In genomic region chr15:63041982-63042878, GRCh38 we compare ENCODE assay signal across 8 cellular contexts. TPM values are rescaled to one million over a fixed set of nuclear protein-coding genes. Genes with fewer than 3 reads are reported as not detected.
DNase-seq lines count a peak whose midpoint lies in the region; ATAC-seq and TF ChIP-seq lines count a peak whose summit lies in the region.

Gene TPM1, plus strand, starts transcription at chr15:63042747. Its CDS starts 83 bp downstream, at chr15:63042830.

- DNase-seq in ELF-1 (ENCODE audit: low read depth, low spot score) = peak; percentile 92
- DNase-seq in NCI-H1105 (lab: John Stamatoyannopoulos, UW) = peak; percentile 65
- peak; percentile 93 for DNase-seq in adipocyte (ENCODE audit: low read depth)
- peak; percentile 95 to 96 for DNase-seq in cardiac muscle cell (ENCODE audit: low read depth in 1 of 2, low spot score in 1 of 2)
- DNase-seq in osteoblast (ENCODE audit: insufficient read length, low spot score, missing footprints) = peak; percentile 98

- no peak for ATAC-seq in GM19328 (IDR thresholded peaks at IDR 0.05; ENCODE audit: unreplicated experiment)
- ATAC-seq in HG03135 (IDR thresholded peaks at IDR 0.05; ENCODE audit: unreplicated experiment) = no peak
- ATAC-seq in GM18867 (IDR thresholded peaks at IDR 0.05; ENCODE audit: unreplicated experiment) = no peak

- H3K27ac ChIP-seq in cardiac muscle cell (peak within 1 kb of the TSS; percentile 100), osteoblast (ENCODE audit: low read depth, low read length) (peak within 1 kb of the TSS; percentile 91)

- no peaks in the 10 kb centered on the region for H3K9me3 ChIP-seq in adipocyte (ENCODE audit: control insufficient read depth, low read length)
- no peaks in the 10 kb centered on the region for H3K9me3 ChIP-seq in cardiac muscle cell (ENCODE audit: low read depth)
- H3K9me3 ChIP-seq in osteoblast (ENCODE audit: low read depth, low read length) = no peaks in the 10 kb centered on the region

- no peak within 1 kb of the TSS for H2AFZ ChIP-seq in osteoblast (ENCODE audit: low read length)

- H3K27me3 ChIP-seq in adipocyte (replicated peaks; ENCODE audit: control insufficient read depth, insufficient read depth, low read length) (no peaks in the 10 kb centered on the region), cardiac muscle cell (no peaks in the 10 kb centered on the region), osteoblast (ENCODE audit: insufficient read depth, low read length) (no peaks in the 10 kb centered on the region)

- peaks cover 22% of the 10 kb centered on the region for H3K4me1 ChIP-seq in adipocyte (ENCODE audit: control insufficient read depth, insufficient read depth, low read length)
- H3K4me1 ChIP-seq in cardiac muscle cell (ENCODE audit: low read depth) = peaks cover 31% of the 10 kb centered on the region
- peaks cover 30% of the 10 kb centered on the region for H3K4me1 ChIP-seq in osteoblast (ENCODE audit: insufficient read depth, low read length)

- peak within 1 kb of the TSS; percentile 85 for H3K4me2 ChIP-seq in osteoblast (ENCODE audit: insufficient read depth, low read length)

- peaks cover 33% of the 10 kb centered on the region for H4K20me1 ChIP-seq in osteoblast (ENCODE audit: insufficient read depth, low read length)

- H3K9ac ChIP-seq in adipocyte (ENCODE audit: low read length) = peak within 1 kb of the TSS; percentile 84

- H3K36me3 ChIP-seq in adipocyte (ENCODE audit: control insufficient read depth, insufficient read depth, low read length, severe bottlenecking) = no peaks in the 10 kb centered on the region
- H3K36me3 ChIP-seq in cardiac muscle cell = peaks cover 40% of the 10 kb centered on the region
- H3K36me3 ChIP-seq in osteoblast (ENCODE audit: insufficient read depth, low read length) = peaks cover 43% of the 10 kb centered on the region

- TF ChIP-seq CTCF in cardiac muscle cell (IDR thresholded peaks at IDR 0.05; ENCODE audit: low read depth, low read length) = no peak
- TF ChIP-seq CTCF in osteoblast (IDR thresholded peaks at IDR 0.05; ENCODE audit: extremely low read depth, low read depth, low read length) = no peak

- peaks cover 47% of the 10 kb centered on the region for H3K79me2 ChIP-seq in osteoblast (ENCODE audit: insufficient read depth, low read length)

- H3K4me3 ChIP-seq in adipocyte (ENCODE audit: low read length) (peak within 1 kb of the TSS; percentile 81), cardiac muscle cell (peak within 1 kb of the TSS; percentile 96), osteoblast (ENCODE audit: insufficient read depth, low read length) (peak within 1 kb of the TSS; percentile 88)

RNA-seq across cellular contexts. Expression of gene TPM1, which starts in this region (rescaled TPM):
- total RNA-seq in cardiac muscle cell (6,553 and 8,453 TPM in 2 replicates), osteoblast (1,563 and 1,708 TPM in 2 replicates)
- 7,519 and 10,138 TPM in 2 replicates for polyA plus RNA-seq in cardiac muscle cell
